In the genomic region with DNA sequence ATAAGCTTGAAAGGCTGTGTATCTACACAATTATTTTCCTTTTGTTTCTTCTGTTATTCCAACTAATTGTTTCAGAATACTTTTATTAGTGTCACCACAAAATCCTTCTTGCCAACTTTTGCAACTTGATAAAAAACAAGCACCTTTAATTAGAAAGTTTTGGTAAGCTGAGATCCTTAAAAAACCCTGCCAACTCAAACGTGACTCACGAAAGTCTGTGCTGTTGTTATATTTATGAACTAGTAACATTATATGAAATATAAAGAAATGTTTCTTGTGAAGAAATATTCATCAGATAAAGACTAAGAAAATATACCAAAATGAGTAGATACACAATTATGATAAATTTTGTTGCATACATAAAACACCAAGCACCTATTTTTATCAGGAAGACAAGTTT, we compare ENCODE assay signal across 39 cellular contexts.
"Had no signal": no experiment of that assay in that cellular context is flagged by ENCODE, and none has a peak within 500 bp of the region (broad histone marks: within the 10 kb centered on the region; RNA-seq: fewer than 3 reads in every experiment).

No MANE protein-coding gene starts in this region.

- H3K4me3 ChIP-seq: MG63, Peyer's patch had no signal

- H3K4me1 ChIP-seq: Peyer's patch had no signal

- DNase-seq: activated B cell treated with CpG ODN at 0.5 μM for 24 hours; activated CD4-positive, alpha-beta memory T cell treated with anti-CD3 and anti-CD28 coated beads for 36 hours; activated CD4-positive, alpha-beta T cell treated with anti-CD3 and anti-CD28 coated beads for 4 hours; activated CD4-positive, alpha-beta T cell treated with anti-CD3 and anti-CD28 coated beads, Interleukin-2, amount 50 U/mL, for 1 hour; activated CD4-positive, CD25-positive, alpha-beta regulatory T cell treated with anti-CD3 and anti-CD28 coated beads, Interleukin-2, amount 50 U/mL, for 72 hours; activated CD8-positive, alpha-beta memory T cell treated with anti-CD3 and anti-CD28 coated beads, Interleukin-2, amount 50 U/mL, for 4 hours; activated gamma-delta T cell treated with Interleukin-2 at 50 U/mL for 16 hours; activated naive CD4-positive, alpha-beta T cell treated with anti-CD3 and anti-CD28 coated beads, Interleukin-2, amount 10 ng/mL, durations not matched to agents 7 days and 5 days; activated naive CD8-positive, alpha-beta T cell treated with anti-CD3 and anti-CD28 coated beads, Interleukin-2, amount 50 U/mL, for 24 hours; activated T-cell treated with anti-CD3 and anti-CD28 coated beads for 4 hours; activated T-cell treated with anti-CD3 and anti-CD28 coated beads, Interleukin-2, amount 50 U/mL, for 4 hours; anterior cingulate cortex; brain microvascular endothelial cell; central memory CD4-positive, alpha-beta T cell; Karpas-422; KBM-7; MG63; MV-4-11; NCI-H1092 treated with DMSO at 0.1 percent for 48 hours; NCI-H1417; NCI-H146; NCI-H187; NCI-H2029 treated with DMSO at 0.1 percent for 48 hours; NCI-H2107; NCI-H2171; NCI-H510A; NCI-H526; NCI-H748 treated with DMSO at 0.1 percent for 48 hours; NK-92 treated with Interleukin-12 subunit alpha and Interleukin-12 subunit beta, amount 100 ng/mL, for 24 hours; PC-3; Peyer's patch; SIG-M5; T-cell; T-helper 17 cell; T-helper 9 cell had no signal

- H3K36me3 ChIP-seq: brain microvascular endothelial cell had no signal

- ATAC-seq: activated naive CD8-positive, alpha-beta T cell treated with anti-CD3 and anti-CD28 coated beads, Interleukin-2, amount 50 U/mL, for 24 hours; activated T-cell treated with anti-CD3 and anti-CD28 coated beads, Interleukin-2, amount 50 U/mL, for 4 hours; PC-3; Right ventricle myocardium inferior; SK-N-SH treated with all-trans-retinoic acid at 6 μM for 48 hours; T-cell; T-helper 17 cell had no signal

- H3K27ac ChIP-seq: brain microvascular endothelial cell, Peyer's patch, RWPE1, VCaP had no signal

- H3K9me3 ChIP-seq: MG63, Peyer's patch had no signal

- H3K27me3 ChIP-seq: brain microvascular endothelial cell, MG63, Peyer's patch had no signal
